ENCODE assay signal across 1 cellular context in the genomic region with DNA sequence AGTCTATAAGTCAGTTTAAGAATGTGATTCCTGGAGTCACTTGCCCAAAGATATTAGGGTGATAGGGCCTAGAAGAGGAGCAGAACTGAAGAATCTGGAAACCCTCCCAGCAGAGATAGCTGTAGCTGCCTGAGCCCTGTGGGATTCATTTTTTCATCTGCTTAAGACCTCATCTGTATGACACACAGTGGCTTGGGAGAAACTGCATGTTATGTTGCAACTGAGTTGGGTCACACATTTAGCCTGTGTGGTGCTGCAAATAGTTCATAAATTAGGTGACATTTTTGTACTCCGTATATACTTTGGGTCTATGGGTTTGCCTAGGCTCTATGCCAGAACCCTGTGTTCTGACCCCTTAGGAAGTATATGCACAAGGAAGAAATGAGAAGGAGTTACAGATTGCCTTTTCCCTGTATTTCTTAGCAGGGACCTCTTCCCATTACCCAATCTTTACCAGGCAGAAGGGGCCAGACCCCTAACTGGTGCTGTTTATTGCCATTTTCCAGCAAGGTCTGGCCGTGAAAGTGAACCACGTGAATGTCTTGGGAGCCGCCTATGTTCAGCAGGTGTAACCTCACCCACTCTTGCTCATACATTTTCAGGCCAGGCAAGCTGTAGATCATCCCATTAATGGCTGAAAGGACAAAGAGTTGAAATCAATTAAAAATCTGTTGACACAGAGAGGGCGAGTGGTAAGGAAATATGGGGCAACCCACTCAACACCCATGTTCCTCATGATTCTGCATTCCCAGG.
TF ChIP-seq lines count a peak whose summit lies in the region.

No MANE protein-coding gene starts in this region.

TF ChIP-seq in WTC11, 78 proteins besides CTCF, POLR2A, EP300 and RAD21 (continued from another document):
- TF ChIP-seq, protein P1, sequence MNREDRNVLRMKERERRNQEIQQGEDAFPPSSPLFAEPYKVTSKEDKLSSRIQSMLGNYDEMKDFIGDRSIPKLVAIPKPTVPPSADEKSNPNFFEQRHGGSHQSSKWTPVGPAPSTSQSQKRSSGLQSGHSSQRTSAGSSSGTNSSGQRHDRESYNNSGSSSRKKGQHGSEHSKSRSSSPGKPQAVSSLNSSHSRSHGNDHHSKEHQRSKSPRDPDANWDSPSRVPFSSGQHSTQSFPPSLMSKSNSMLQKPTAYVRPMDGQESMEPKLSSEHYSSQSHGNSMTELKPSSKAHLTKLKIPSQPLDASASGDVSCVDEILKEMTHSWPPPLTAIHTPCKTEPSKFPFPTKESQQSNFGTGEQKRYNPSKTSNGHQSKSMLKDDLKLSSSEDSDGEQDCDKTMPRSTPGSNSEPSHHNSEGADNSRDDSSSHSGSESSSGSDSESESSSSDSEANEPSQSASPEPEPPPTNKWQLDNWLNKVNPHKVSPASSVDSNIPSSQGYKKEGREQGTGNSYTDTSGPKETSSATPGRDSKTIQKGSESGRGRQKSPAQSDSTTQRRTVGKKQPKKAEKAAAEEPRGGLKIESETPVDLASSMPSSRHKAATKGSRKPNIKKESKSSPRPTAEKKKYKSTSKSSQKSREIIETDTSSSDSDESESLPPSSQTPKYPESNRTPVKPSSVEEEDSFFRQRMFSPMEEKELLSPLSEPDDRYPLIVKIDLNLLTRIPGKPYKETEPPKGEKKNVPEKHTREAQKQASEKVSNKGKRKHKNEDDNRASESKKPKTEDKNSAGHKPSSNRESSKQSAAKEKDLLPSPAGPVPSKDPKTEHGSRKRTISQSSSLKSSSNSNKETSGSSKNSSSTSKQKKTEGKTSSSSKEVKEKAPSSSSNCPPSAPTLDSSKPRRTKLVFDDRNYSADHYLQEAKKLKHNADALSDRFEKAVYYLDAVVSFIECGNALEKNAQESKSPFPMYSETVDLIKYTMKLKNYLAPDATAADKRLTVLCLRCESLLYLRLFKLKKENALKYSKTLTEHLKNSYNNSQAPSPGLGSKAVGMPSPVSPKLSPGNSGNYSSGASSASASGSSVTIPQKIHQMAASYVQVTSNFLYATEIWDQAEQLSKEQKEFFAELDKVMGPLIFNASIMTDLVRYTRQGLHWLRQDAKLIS (CRISPR knock-in tag; IDR thresholded peaks at IDR 0.05; ENCODE audit: borderline replicate concordance), result no peak
- TF ChIP-seq TEAD4 (CRISPR knock-in tag; IDR thresholded peaks at IDR 0.05) (no peak), KAT7 (CRISPR knock-in tag; IDR thresholded peaks at IDR 0.05; ENCODE audit: borderline replicate concordance) (no peak), CREM (CRISPR knock-in tag; IDR thresholded peaks at IDR 0.05) (no peak), ZNF416 (CRISPR knock-in tag; IDR thresholded peaks at IDR 0.05) (no peak)
- TF ChIP-seq, protein P2, sequence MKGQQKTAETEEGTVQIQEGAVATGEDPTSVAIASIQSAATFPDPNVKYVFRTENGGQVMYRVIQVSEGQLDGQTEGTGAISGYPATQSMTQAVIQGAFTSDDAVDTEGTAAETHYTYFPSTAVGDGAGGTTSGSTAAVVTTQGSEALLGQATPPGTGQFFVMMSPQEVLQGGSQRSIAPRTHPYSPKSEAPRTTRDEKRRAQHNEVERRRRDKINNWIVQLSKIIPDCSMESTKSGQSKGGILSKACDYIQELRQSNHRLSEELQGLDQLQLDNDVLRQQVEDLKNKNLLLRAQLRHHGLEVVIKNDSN (CRISPR knock-in tag; IDR thresholded peaks at IDR 0.05), result no peak
